Comparison of ENCODE assay signal across 23 cellular contexts in genomic region chr17:65936013-65936412, GRCh38.
A peak's percentile ranks its signal among the peaks of the same experiment; 100 is the strongest.
DNase-seq lines count a peak whose midpoint lies in the region; ATAC-seq and TF ChIP-seq lines count a peak whose summit lies in the region.
"Had no signal": no experiment of that assay in that cellular context is flagged by ENCODE, and none has a peak within 500 bp of the region (broad histone marks: within the 10 kb centered on the region; RNA-seq: fewer than 3 reads in every experiment).

No MANE protein-coding gene starts in this region.

- H3K4ac ChIP-seq in IMR-90 (ENCODE audit: low read depth, low read length): no peak overlapping the region

- H3K4me1 ChIP-seq in IMR-90 (ENCODE audit: control insufficient read depth, insufficient read depth, low read length) (peaks cover 2% of the 10 kb centered on the region; the same call in 1 of the 2 replicates), tibial nerve (no peaks in the 10 kb centered on the region)
- H3K4me1 ChIP-seq: ascending aorta, upper lobe of left lung had no signal

- ATAC-seq in IMR-90 (ENCODE audit: low read depth) (peak; percentile 32; the same call in 1 of the 2 replicates), HG02884 (IDR thresholded peaks at IDR 0.05; ENCODE audit: unreplicated experiment) (no peak)
- no peak for ATAC-seq in activated naive CD8-positive, alpha-beta T cell treated with anti-CD3 and anti-CD28 coated beads, Interleukin-2, amount 50 U/mL, for 24 hours
- ATAC-seq: activated CD8-positive, alpha-beta T cell treated with anti-CD3 and anti-CD28 coated beads for 36 hours; right cardiac atrium had no signal

- H3K14ac ChIP-seq in IMR-90 (replicated peaks; ENCODE audit: low read depth, low read length): no peak overlapping the region

- H3K36me3 ChIP-seq in IMR-90 (ENCODE audit: control insufficient read depth, insufficient read depth, low read length) (no peaks in the 10 kb centered on the region), tibial nerve (peaks cover 0 to 7% (median 0%) of the 10 kb centered on the region in 3 donors)
- H3K36me3 ChIP-seq: ascending aorta, upper lobe of left lung had no signal

- H3K79me1 ChIP-seq in IMR-90 (ENCODE audit: low read depth in 1 of 2, low read length in 2 of 2): no peaks in the 10 kb centered on the region

- H2AK9ac ChIP-seq in IMR-90 (replicated peaks; ENCODE audit: low read depth, low read length, poor library complexity): no peak overlapping the region

- peaks cover 2% of the 10 kb centered on the region for H3K27me3 Mint-ChIP-seq in activated naive CD8-positive, alpha-beta T cell treated with anti-CD3 and anti-CD28 coated beads, Interleukin-2, amount 50 U/mL, for 24 hours
- H3K27me3 Mint-ChIP-seq: activated CD8-positive, alpha-beta T cell treated with anti-CD3 and anti-CD28 coated beads for 36 hours had no signal

- H3K4me1 Mint-ChIP-seq in activated naive CD8-positive, alpha-beta T cell treated with anti-CD3 and anti-CD28 coated beads, Interleukin-2, amount 50 U/mL, for 24 hours: no peaks in the 10 kb centered on the region

- H3K4me3 ChIP-seq in AG10803 (ENCODE audit: low read length) (no peak overlapping the region), IMR-90 (ENCODE audit: insufficient read depth, low read depth, low read length) (no peak overlapping the region), choroid plexus epithelial cell (ENCODE audit: low read depth, low read length) (no peak overlapping the region), tibial nerve (no peak overlapping the region)
- H3K4me3 ChIP-seq: ascending aorta, upper lobe of left lung had no signal

- H3K56ac ChIP-seq in IMR-90 (ENCODE audit: extremely low read depth, insufficient read depth, low read length): no peak overlapping the region

- H4K91ac ChIP-seq in IMR-90 (ENCODE audit: insufficient read depth, low read depth, low read length): no peak overlapping the region

- H3K27ac Mint-ChIP-seq in activated naive CD8-positive, alpha-beta T cell treated with anti-CD3 and anti-CD28 coated beads, Interleukin-2, amount 50 U/mL, for 24 hours: no peak overlapping the region
- H3K27ac Mint-ChIP-seq: activated CD8-positive, alpha-beta T cell treated with anti-CD3 and anti-CD28 coated beads for 36 hours; activated naive CD4-positive, alpha-beta T cell treated with anti-CD3 and anti-CD28 coated beads for 36 hours; naive B cell had no signal

- no peak overlapping the region for H2AK5ac ChIP-seq in IMR-90 (ENCODE audit: low read depth, low read length)

- H3K36me3 Mint-ChIP-seq in activated naive CD8-positive, alpha-beta T cell treated with anti-CD3 and anti-CD28 coated beads, Interleukin-2, amount 50 U/mL, for 24 hours (ENCODE audit: low read depth): peaks cover 4% of the 10 kb centered on the region

- H3K9ac ChIP-seq in IMR-90 (ENCODE audit: low read depth, low read length): no peak overlapping the region

- no peak overlapping the region for H4K5ac ChIP-seq in IMR-90 (ENCODE audit: low read depth, low read length)

- dilution Hi-C loops in IMR-90 (cut with HindIII; ENCODE audit: low sequenced_read_pairs, unreplicated experiment): no loop called here

- in situ Hi-C loops in IMR-90 (cut with MboI; ENCODE audit: low sequenced_read_pairs): no loop called here

- H2BK20ac ChIP-seq in IMR-90 (ENCODE audit: low read depth, low read length): no peak overlapping the region

- CTCF ChIA-PET in IMR-90 (lab: Yijun Ruan, JAX): no interaction called here

- no peak overlapping the region for H3K4me2 ChIP-seq in IMR-90 (ENCODE audit: low read depth, low read length)

- no peaks in the 10 kb centered on the region for H4K20me1 ChIP-seq in IMR-90 (ENCODE audit: insufficient read depth, low read length)

- intact Hi-C loops in IMR-90 (cut with micrococcal nuclease): no loop called here

- no peak overlapping the region for H4K8ac ChIP-seq in IMR-90 (ENCODE audit: low read depth in 2 of 2, low read length in 2 of 2)

- POLR2A ChIA-PET in IMR-90 (lab: Charles Lee; ENCODE audit: unreplicated experiment): interaction anchor here (0.6 to 1.0 kb wide), 2 partner anchors 51 to 62 kb away, joined by 4 read pairs; no protein-coding TSS in a partner anchor

- no CpG with 5 or more reads among the region's 3 CpGs for WGBS in IMR-90 (ENCODE audit: extremely low coverage in 2 of 2, insufficient read length in 1 of 2), 2 experiments
- 86 to 92% methylated on average over 3 of the region's 3 CpGs for WGBS in tibial nerve, 2 donors

- H3K9me3 ChIP-seq in IMR-90 (ENCODE audit: control insufficient read depth, insufficient read depth, low read length) (no peaks in the 10 kb centered on the region), tibial nerve (peaks cover 0 to 25% (median 7%) of the 10 kb centered on the region in 4 donors)
- H3K9me3 ChIP-seq: ascending aorta had no signal

- no peak overlapping the region for H3K4me3 Mint-ChIP-seq in activated naive CD8-positive, alpha-beta T cell treated with anti-CD3 and anti-CD28 coated beads, Interleukin-2, amount 50 U/mL, for 24 hours
- H3K4me3 Mint-ChIP-seq: activated CD8-positive, alpha-beta T cell treated with anti-CD3 and anti-CD28 coated beads for 36 hours; activated naive CD4-positive, alpha-beta T cell treated with anti-CD3 and anti-CD28 coated beads for 36 hours; naive B cell had no signal

- H2AFZ ChIP-seq in IMR-90 (replicated peaks; ENCODE audit: low read length, poor library complexity): no peak overlapping the region

- H3K18ac ChIP-seq in IMR-90 (ENCODE audit: low read depth, low read length): no peak overlapping the region

- DNase-seq in AG10803 (ENCODE audit: low read depth): peak; percentile 8
- peak; percentile 65 for DNase-seq in IMR-90
- peak; percentile 32 for DNase-seq in choroid plexus epithelial cell (ENCODE audit: low read depth)
- peak; percentile 22 for DNase-seq in kidney tubule cell (ENCODE audit: low spot score)
- no peak for DNase-seq in NCI-H748 (lab: John Stamatoyannopoulos, UW; ENCODE audit: unreplicated experiment)
- DNase-seq in tibial nerve (ENCODE audit: low spot score in 2 of 2): no peak
- no peak for DNase-seq in activated naive CD8-positive, alpha-beta T cell treated with anti-CD3 and anti-CD28 coated beads, Interleukin-2, amount 50 U/mL, for 24 hours
- DNase-seq: activated CD8-positive, alpha-beta T cell treated with anti-CD3 and anti-CD28 coated beads for 36 hours; activated naive CD4-positive, alpha-beta T cell treated with anti-CD3 and anti-CD28 coated beads for 36 hours; activated T-cell treated with anti-CD3 and anti-CD28 coated beads for 4 hours; cerebellar nuclear complex; effector CD4-positive, alpha-beta T cell; head of caudate nucleus; naive B cell; NCI-H146; NCI-H524 treated with DMSO at 0.1 percent for 48 hours; right cardiac atrium; RPMI8226; T1000; upper lobe of left lung had no signal

- no peak for TF ChIP-seq POLR2A in IMR-90 (IDR thresholded peaks at IDR 0.05; ENCODE audit: low read depth, low read length)
- no peak for TF ChIP-seq POLR2A in tibial nerve (IDR thresholded peaks at IDR 0.05)

- no peak overlapping the region for H2BK120ac ChIP-seq in IMR-90 (ENCODE audit: low read depth, low read length)

- no peaks in the 10 kb centered on the region for H3K9me1 ChIP-seq in IMR-90 (ENCODE audit: insufficient read depth, low read length)

- H2BK5ac ChIP-seq in IMR-90 (ENCODE audit: low read depth, low read length, poor library complexity, severe bottlenecking): no peak overlapping the region

- no peak for TF ChIP-seq RAD21 in IMR-90 (IDR thresholded peaks at IDR 0.05; ENCODE audit: low read length)

- TF ChIP-seq EP300 in tibial nerve (IDR thresholded peaks at IDR 0.05): no peak

- H3K27ac ChIP-seq in IMR-90 (ENCODE audit: insufficient read depth, low read length) (no peak overlapping the region), tibial nerve (no peak overlapping the region)
- H3K27ac ChIP-seq: ascending aorta, C4-2B, upper lobe of left lung had no signal

- H3K27me3 ChIP-seq in IMR-90 (ENCODE audit: control insufficient read depth, insufficient read depth, low read length) (no peaks in the 10 kb centered on the region), tibial nerve (no peaks in the 10 kb centered on the region)
- H3K27me3 ChIP-seq: ascending aorta, upper lobe of left lung had no signal

- no peak overlapping the region for H3K23ac ChIP-seq in IMR-90 (ENCODE audit: low read depth, low read length)

- H2BK15ac ChIP-seq in IMR-90 (ENCODE audit: low read depth, low read length): no peak overlapping the region

- no peak for TF ChIP-seq CTCF in AG10803 (conservative IDR thresholded peaks at IDR 0.05; ENCODE audit: low read length)
- no peak for TF ChIP-seq CTCF in IMR-90 (conservative IDR thresholded peaks at IDR 0.05; ENCODE audit: low read depth, low read length)
- no peak for TF ChIP-seq CTCF in choroid plexus epithelial cell (conservative IDR thresholded peaks at IDR 0.05; ENCODE audit: low read depth, low read length)
- TF ChIP-seq CTCF in tibial nerve (IDR thresholded peaks at IDR 0.05): no peak

- peaks cover 21% of the 10 kb centered on the region for H3K9me3 Mint-ChIP-seq in activated naive CD8-positive, alpha-beta T cell treated with anti-CD3 and anti-CD28 coated beads, Interleukin-2, amount 50 U/mL, for 24 hours

- BruUV-seq in IMR-90 (replicated peaks; lab: Mats Ljungman, UMichigan): no TSS peak

TF ChIP-seq in IMR-90, 13 proteins besides CTCF, POLR2A, EP300 and RAD21 (continues in another document):
- no peak for TF ChIP-seq ELK1 (IDR thresholded peaks at IDR 0.05; ENCODE audit: borderline replicate concordance, low read depth, low read length)
- TF ChIP-seq NFE2L2 (IDR thresholded peaks at IDR 0.05; ENCODE audit: low read depth, low read length): no peak
- no peak for TF ChIP-seq MXI1 (IDR thresholded peaks at IDR 0.05; ENCODE audit: borderline replicate concordance, low read depth, low read length)
- no peak for TF ChIP-seq BHLHE40 (IDR thresholded peaks at IDR 0.05; ENCODE audit: low read depth, low read length)
- no peak for TF ChIP-seq RCOR1 (IDR thresholded peaks at IDR 0.05; ENCODE audit: insufficient replicate concordance, low read length)
- TF ChIP-seq MAZ (IDR thresholded peaks at IDR 0.05; ENCODE audit: borderline replicate concordance, low read depth, low read length): no peak
- no peak for TF ChIP-seq USF2 (IDR thresholded peaks at IDR 0.05; ENCODE audit: low read depth, low read length)

Comparison
In these comparisons a context has a peak if more than half of its experiments do, and no peak if none do; other contexts are left out.
1. DNase-seq: peak in AG10803 (single experiment), IMR-90 (single experiment), choroid plexus epithelial cell (single experiment) and kidney tubule cell (single experiment); none in NCI-H748 (single experiment), tibial nerve (0 of 2) and activated naive CD8-positive, alpha-beta T cell treated with anti-CD3 and anti-CD28 coated beads, Interleukin-2, amount 50 U/mL, for 24 hours (single experiment).